ENCODE assay signal across 6 cellular contexts in the genomic region with DNA sequence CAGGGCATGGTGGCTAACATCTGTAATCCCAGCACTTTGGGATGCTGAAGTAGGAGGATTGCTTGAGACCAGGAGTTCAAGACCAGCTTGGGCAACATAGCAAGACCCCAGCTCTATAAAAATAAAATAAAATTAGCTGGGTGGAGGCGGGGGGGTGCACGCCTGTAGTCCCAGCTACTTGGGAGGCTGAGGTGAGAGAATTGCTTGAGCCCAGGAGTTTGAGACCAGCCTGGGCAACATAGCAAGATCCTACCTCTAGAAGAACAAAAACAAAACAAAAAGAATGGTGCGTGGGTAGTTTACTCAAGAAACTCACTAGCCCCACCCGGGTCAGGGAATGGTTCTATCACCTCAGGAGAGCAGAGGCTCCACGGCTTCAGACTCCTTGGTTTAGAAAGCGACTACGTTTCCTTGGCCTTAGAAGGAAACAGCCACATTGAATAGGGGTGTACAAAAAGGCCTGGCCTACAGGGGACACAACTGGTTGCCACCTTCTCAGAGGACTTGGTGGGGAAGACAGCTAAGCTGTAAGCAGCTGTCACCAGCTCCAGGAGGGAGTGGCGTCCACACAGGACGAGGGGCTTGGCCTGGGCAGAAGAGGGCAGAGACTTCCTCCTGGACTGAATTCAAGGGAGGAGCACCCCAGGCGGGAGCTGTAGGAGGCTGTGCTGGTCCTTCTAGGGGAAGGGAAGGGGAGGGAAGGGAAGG. TPM values are rescaled to one million over a fixed set of nuclear protein-coding genes. Genes with fewer than 3 reads are reported as not detected.
A peak's percentile ranks its signal among the peaks of the same experiment; 100 is the strongest.
DNase-seq lines count a peak whose midpoint lies in the region; ATAC-seq and TF ChIP-seq lines count a peak whose summit lies in the region.

No MANE protein-coding gene starts in this region.

- peaks cover 0 to 11% of the 10 kb centered on the region in 2 donors for H3K36me3 ChIP-seq in psoas muscle (ENCODE audit: insufficient read depth in 1 of 2, low read depth in 1 of 2)

- H3K27ac ChIP-seq in psoas muscle, result no peak overlapping the region

- H3K4me1 ChIP-seq in psoas muscle, result peaks cover 8% of the 10 kb centered on the region

- H3K9me3 ChIP-seq in psoas muscle, result no peaks in the 10 kb centered on the region

- WGBS in psoas muscle, 3 donors, result 50 to 75% (median 61%) methylated on average over 7 to 10 of the region's 10 CpGs

- DNase-seq in AML-193 (lab: John Stamatoyannopoulos, UW) (peak; percentile 62 to 68), LoVo (ENCODE audit: low spot score) (peak; percentile 56), cardiac fibroblast (ENCODE audit: low read depth in 2 of 2) (peak; percentile 30 to 37), psoas muscle (peak in 1 of 2 donors; percentile 71), NCI-H2107 treated with DMSO at 0.1 percent for 48 hours (lab: John Stamatoyannopoulos, UW; ENCODE audit: unreplicated experiment) (no peak)

- peak in 1 of 4 donors; percentile 4 for ATAC-seq in psoas muscle
- no peak for ATAC-seq in GM21825 (IDR thresholded peaks at IDR 0.05; ENCODE audit: unreplicated experiment)

- TF ChIP-seq CTCF in cardiac fibroblast (IDR thresholded peaks at IDR 0.05; ENCODE audit: low read depth, low read length) (no peak), psoas muscle (IDR thresholded peaks at IDR 0.05) (no peak)

- H3K4me3 ChIP-seq in cardiac fibroblast (replicated peaks in 1 of 2; ENCODE audit: low read depth in 2 of 2, low read length in 2 of 2) (peak overlapping the region; percentile 70 to 73), psoas muscle (peak overlapping the region; percentile 65)

- intact Hi-C loops in psoas muscle (cut with DNase I), result loop anchor here in 1 of 2 donors (5.0 kb wide), 1 partner anchor 66 kb away; no protein-coding TSS in a partner anchor

- no peaks in the 10 kb centered on the region for H3K27me3 ChIP-seq in psoas muscle (ENCODE audit: insufficient read depth in 3 of 3, low read length in 2 of 3)

RNA-seq across cellular contexts. Expression of a gene that starts 0.7 kb away (rescaled TPM):
- total RNA-seq in psoas muscle, result 1 to 10 TPM in 3 of 4 donors, under 1 TPM in 1; 0.68 to 3.1 (median 2.3) TPM
- polyA plus RNA-seq in psoas muscle, result 1 to 10 TPM in 2 of 3 donors, under 1 TPM in 1; 0.88 to 1.5 (median 1.1) TPM

RNA-seq across cellular contexts. Expression of a gene that starts 1.0 kb away (rescaled TPM):
- 10 to 100 TPM in 2 of 4 donors, 1 to 10 TPM in 2; 7.4 to 20.8 (median 12.1) TPM for total RNA-seq in psoas muscle
- polyA plus RNA-seq in psoas muscle, result 1 to 10 TPM; 8.1 to 9.9 (median 9.3) TPM

RNA-seq across cellular contexts. Expression of a gene that starts 17.8 kb away (rescaled TPM):
- 100 to 1,000 TPM; 134 to 313 (median 192) TPM for total RNA-seq in psoas muscle
- polyA plus RNA-seq in psoas muscle, result 100 to 1,000 TPM in 2 of 3 donors, 10 to 100 TPM in 1; 61.7 to 181 (median 120) TPM

RNA-seq across cellular contexts. Expression of a gene that starts 27.9 kb away (rescaled TPM):
- under 1 TPM in 2 of 4 donors, not detected in 2; 0.12 to 0.34 TPM for total RNA-seq in psoas muscle
- polyA plus RNA-seq in psoas muscle, result under 1 TPM; 0.06 to 0.96 (median 0.23) TPM

RNA-seq across cellular contexts. Expression of a gene that starts 40.0 kb away (rescaled TPM):
- total RNA-seq in psoas muscle, result not detected
- not detected for polyA plus RNA-seq in psoas muscle
